ENCODE assay signal across 14 cellular contexts in the genomic region with DNA sequence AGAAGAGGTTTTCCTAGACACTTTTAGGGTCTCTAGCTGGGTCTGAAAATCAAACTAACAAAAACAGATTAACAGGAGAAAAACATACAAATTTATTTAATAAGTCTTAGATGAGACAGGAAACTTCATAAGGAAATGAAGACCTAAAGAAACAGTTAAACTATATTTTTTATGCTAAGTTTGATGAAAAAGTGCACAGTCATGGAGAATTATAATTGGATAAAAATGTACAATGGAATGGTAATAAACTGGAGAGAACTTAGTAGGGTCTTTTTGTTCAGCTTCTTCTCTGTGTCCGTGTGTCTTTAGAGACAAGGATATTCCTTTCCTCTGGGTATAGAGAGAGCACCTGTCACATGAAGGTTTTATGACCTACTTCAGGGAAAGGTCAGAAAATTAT.
DNase-seq lines count a peak whose midpoint lies in the region; ATAC-seq and TF ChIP-seq lines count a peak whose summit lies in the region.
"Had no signal": no experiment of that assay in that cellular context is flagged by ENCODE, and none has a peak within 500 bp of the region (broad histone marks: within the 10 kb centered on the region; RNA-seq: fewer than 3 reads in every experiment).

No MANE protein-coding gene starts in this region.

- H3K4me3 ChIP-seq in SJCRH30 = no peak overlapping the region
- H3K4me3 ChIP-seq in skeletal muscle tissue (ENCODE audit: low read length in 3 of 3) = no peak overlapping the region
- H3K4me3 ChIP-seq: HAP-1, K562 had no signal

- H3K9me3 ChIP-seq in SJCRH30 (replicated peaks) = peaks cover 3% of the 10 kb centered on the region; the same call in 1 of the 2 replicates
- H3K9me3 ChIP-seq in skeletal muscle tissue (ENCODE audit: control insufficient read depth in 3 of 3, low read length in 3 of 3) = no peaks in the 10 kb centered on the region
- H3K9me3 ChIP-seq: Caco-2, HAP-1 had no signal

- no peak overlapping the region for H3K9ac ChIP-seq in skeletal muscle tissue (ENCODE audit: low read depth in 1 of 3, low read length in 3 of 3)

- ATAC-seq in HG02763 (IDR thresholded peaks at IDR 0.05; ENCODE audit: unreplicated experiment) (no peak), GM19023 (IDR thresholded peaks at IDR 0.05; ENCODE audit: unreplicated experiment) (no peak), GM18519 (IDR thresholded peaks at IDR 0.05; ENCODE audit: low FRiP score, unreplicated experiment) (no peak), GM21825 (IDR thresholded peaks at IDR 0.05; ENCODE audit: unreplicated experiment) (no peak)
- ATAC-seq: K562 had no signal

- no peaks in the 10 kb centered on the region for H3K27me3 Mint-ChIP-seq in chondrocyte (ENCODE audit: low read depth)
- H3K27me3 Mint-ChIP-seq: CD4-positive, alpha-beta T cell had no signal

- H3K4me3 Mint-ChIP-seq in chondrocyte (ENCODE audit: unreplicated experiment) = no peak overlapping the region
- H3K4me3 Mint-ChIP-seq: CD4-positive, alpha-beta T cell had no signal

- H3K36me3 ChIP-seq in SJCRH30 (no peaks in the 10 kb centered on the region), skeletal muscle tissue (ENCODE audit: control insufficient read depth in 3 of 3, insufficient read depth in 3 of 3, low read length in 3 of 3) (no peaks in the 10 kb centered on the region)
- H3K36me3 ChIP-seq: HAP-1 had no signal

- H3K36me3 Mint-ChIP-seq in chondrocyte (ENCODE audit: low read depth) = no peaks in the 10 kb centered on the region

- peaks cover 7% of the 10 kb centered on the region for H3K4me1 Mint-ChIP-seq in chondrocyte (ENCODE audit: low read depth)

- peak overlapping the region; percentile 47 for H3K27ac Mint-ChIP-seq in chondrocyte (ENCODE audit: unreplicated experiment)
- H3K27ac Mint-ChIP-seq: CD4-positive, alpha-beta T cell had no signal

- H3K27me3 ChIP-seq in SJCRH30 (no peaks in the 10 kb centered on the region), skeletal muscle tissue (ENCODE audit: control insufficient read depth in 3 of 3, insufficient read depth in 3 of 3, low read length in 3 of 3) (no peaks in the 10 kb centered on the region)

- H3K27ac ChIP-seq in SJCRH30 (peak overlapping the region; percentile 30; the same call in 1 of the 2 replicates), skeletal muscle tissue (ENCODE audit: low read depth, low read length) (peak overlapping the region; percentile 44)
- H3K27ac ChIP-seq: C4-2B, HL-60 had no signal

- no peak for TF ChIP-seq CTCF in chondrocyte (IDR thresholded peaks at IDR 0.05)

- no peaks in the 10 kb centered on the region for H3K9me3 Mint-ChIP-seq in chondrocyte (ENCODE audit: low read depth)
- H3K9me3 Mint-ChIP-seq: CD4-positive, alpha-beta T cell had no signal

- DNase-seq in SJCRH30 (no peak), chondrocyte (ENCODE audit: low spot score) (no peak)
- DNase-seq: AML-193; Caco-2; CD4-positive, alpha-beta T cell had no signal

- H3K4me1 ChIP-seq in SJCRH30 = peaks cover 12% of the 10 kb centered on the region
- peaks cover 0 to 5% (median 0%) of the 10 kb centered on the region in 3 donors for H3K4me1 ChIP-seq in skeletal muscle tissue (ENCODE audit: control insufficient read depth in 3 of 3, insufficient read depth in 3 of 3, low read length in 3 of 3)
- H3K4me1 ChIP-seq: Caco-2, HAP-1 had no signal
